8 cellular contexts compared by ENCODE assay signal in the genomic region with DNA sequence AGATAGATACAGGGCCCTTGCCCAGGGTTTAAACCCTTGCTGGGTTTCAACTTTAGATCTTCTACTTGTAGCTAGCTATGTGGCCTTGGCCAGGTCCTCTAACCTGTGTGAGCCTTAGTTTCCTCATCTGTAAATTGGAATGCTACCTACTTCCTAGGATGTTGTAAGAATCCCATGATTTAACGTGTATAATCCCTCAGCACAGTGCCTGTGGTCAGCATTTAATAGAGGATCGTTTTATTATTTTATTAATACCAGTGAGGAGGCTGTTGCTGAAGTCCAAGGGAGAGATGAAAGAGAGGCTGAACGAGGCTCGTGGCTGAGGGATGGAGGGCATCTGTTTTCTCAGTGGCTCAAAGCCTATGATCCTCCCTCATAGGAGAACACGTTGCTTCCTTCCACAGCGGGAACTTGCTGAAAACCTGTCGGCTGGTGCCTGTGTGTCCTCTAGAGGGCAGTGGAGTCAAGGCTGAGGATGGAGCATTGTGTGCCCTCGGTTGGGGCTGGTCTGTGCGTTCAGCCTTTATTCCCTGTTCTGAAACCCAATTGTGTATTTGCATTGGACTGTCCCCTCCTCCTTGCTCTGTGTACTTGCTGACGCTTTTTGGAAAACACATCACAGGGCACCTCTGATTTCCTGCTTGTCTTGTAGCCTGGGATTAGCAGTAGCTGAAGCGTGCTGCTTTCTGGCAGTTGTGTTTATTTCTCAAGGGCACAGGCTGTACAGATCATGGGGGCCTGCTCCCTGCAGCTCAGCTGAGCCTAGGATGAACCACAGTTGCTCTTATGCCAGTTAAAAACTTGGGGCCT.
DNase-seq lines count a peak whose midpoint lies in the region; ATAC-seq, FAIRE-seq and TF ChIP-seq lines count a peak whose summit lies in the region.
"Not testable (repeated sequence)": the region's sequence is repeated elsewhere in the genome, so short reads cannot be mapped to it uniquely, and the experiment has no call there.

No MANE protein-coding gene starts in this region.

- H3K9me3 Mint-ChIP-seq in activated CD4-positive, alpha-beta T cell treated with anti-CD3 and anti-CD28 coated beads, Interleukin-2, amount 10 ng/mL, durations not matched to agents 7 days and 5 days; astrocyte (ENCODE audit: unreplicated experiment): not testable (repeated sequence)

- not testable (repeated sequence) for H3K4me3 ChIP-seq in astrocyte (ENCODE audit: insufficient read depth, low read depth, low read length); pancreas; aorta (ENCODE audit: low read length in 2 of 2)

- H3K27ac ChIP-seq in astrocyte (ENCODE audit: low read depth, low read length); pancreas; aorta (ENCODE audit: low read depth in 1 of 2, low read length in 2 of 2): not testable (repeated sequence)

- not testable (repeated sequence) for H3K27ac Mint-ChIP-seq in activated CD4-positive, alpha-beta T cell treated with anti-CD3 and anti-CD28 coated beads, Interleukin-2, amount 10 ng/mL, durations not matched to agents 7 days and 5 days; astrocyte (ENCODE audit: unreplicated experiment)

- not testable (repeated sequence) for H2AFZ ChIP-seq in astrocyte (ENCODE audit: low read depth, low read length)

- peak; percentile 76 for ATAC-seq in GM18870 (IDR thresholded peaks at IDR 0.05; ENCODE audit: unreplicated experiment)
- ATAC-seq in HG03378 (IDR thresholded peaks at IDR 0.05; ENCODE audit: unreplicated experiment), result peak; percentile 75
- peak; percentile 95 for ATAC-seq in Right ventricle myocardium superior (ENCODE audit: poor library complexity)
- peak; percentile 89 to 98 (median 93) for ATAC-seq in pancreas
- peak; percentile 87 for ATAC-seq in aorta (ENCODE audit: low FRiP score)

- not testable (repeated sequence) for H3K27me3 ChIP-seq in astrocyte (ENCODE audit: insufficient read depth, low read length); pancreas; aorta (ENCODE audit: control insufficient read depth in 1 of 2, insufficient read depth in 2 of 2, low read length in 1 of 2)

- H3K4me3 Mint-ChIP-seq in activated CD4-positive, alpha-beta T cell treated with anti-CD3 and anti-CD28 coated beads, Interleukin-2, amount 10 ng/mL, durations not matched to agents 7 days and 5 days; astrocyte (ENCODE audit: unreplicated experiment): not testable (repeated sequence)

- H3K4me2 ChIP-seq in astrocyte (ENCODE audit: low read length), result not testable (repeated sequence)

- H4K20me1 ChIP-seq in astrocyte (ENCODE audit: insufficient read depth, low read length), result not testable (repeated sequence)

- not testable (repeated sequence) for H3K27me3 Mint-ChIP-seq in activated CD4-positive, alpha-beta T cell treated with anti-CD3 and anti-CD28 coated beads, Interleukin-2, amount 10 ng/mL, durations not matched to agents 7 days and 5 days; astrocyte (ENCODE audit: low read depth, unreplicated experiment)

- not testable (repeated sequence) for TF ChIP-seq POLR2A in H54 (IDR thresholded peaks at IDR 0.05; ENCODE audit: low read depth, low read length)

- whole genome bisulfite sequencing in pancreas, 2 donors, result 16 to 17% methylated on average over 4 to 7 of the region's 11 CpGs
- 10 to 19% methylated on average over 4 to 7 of the region's 11 CpGs for WGBS in aorta, 2 donors

- not testable (repeated sequence) for H3K36me3 ChIP-seq in astrocyte (ENCODE audit: insufficient read depth, low read length); pancreas; aorta (ENCODE audit: control insufficient read depth in 1 of 2, insufficient read depth in 2 of 2, low read length in 1 of 2)

- H3K9ac ChIP-seq in astrocyte (ENCODE audit: low read length), result not testable (repeated sequence)

- not testable (repeated sequence) for H3K9me3 ChIP-seq in astrocyte (ENCODE audit: insufficient read depth, low read depth, low read length); pancreas; aorta (ENCODE audit: control insufficient read depth, low read length)

- DNase-seq in H54 (ENCODE audit: insufficient read length, low spot score); astrocyte (ENCODE audit: low read depth); Right ventricle myocardium superior; aorta: not testable (repeated sequence)
- peak; percentile 49 for DNase-seq in activated CD4-positive, alpha-beta T cell treated with anti-CD3 and anti-CD28 coated beads, Interleukin-2, amount 10 ng/mL, durations not matched to agents 7 days and 5 days
- DNase-seq in pancreas, result peak in 3 of 6 donors; percentile 33 to 51 (median 34)

- H3K4me1 Mint-ChIP-seq in activated CD4-positive, alpha-beta T cell treated with anti-CD3 and anti-CD28 coated beads, Interleukin-2, amount 10 ng/mL, durations not matched to agents 7 days and 5 days; astrocyte (ENCODE audit: low read depth, unreplicated experiment): not testable (repeated sequence)

- intact Hi-C loops in Right ventricle myocardium superior (cut with DNase I); pancreas (cut with DNase I); aorta (cut with DNase I): not testable (repeated sequence)

- not testable (repeated sequence) for TF ChIP-seq CTCF in astrocyte (IDR thresholded peaks at IDR 0.05; ENCODE audit: insufficient read depth, low read depth, low read length)
- peak in 2 of 4 donors; percentile 24 to 28 for TF ChIP-seq CTCF in pancreas (IDR thresholded peaks at IDR 0.05)

- POLR2A ChIA-PET in activated CD4-positive, alpha-beta T cell treated with anti-CD3 and anti-CD28 coated beads, Interleukin-2, amount 10 ng/mL, durations not matched to agents 7 days and 5 days (lab: Charles Lee), result not testable (repeated sequence)

- not testable (repeated sequence) for H3K36me3 Mint-ChIP-seq in activated CD4-positive, alpha-beta T cell treated with anti-CD3 and anti-CD28 coated beads, Interleukin-2, amount 10 ng/mL, durations not matched to agents 7 days and 5 days (ENCODE audit: low read depth); astrocyte (ENCODE audit: low read depth, unreplicated experiment)

- CTCF ChIA-PET in activated CD4-positive, alpha-beta T cell treated with anti-CD3 and anti-CD28 coated beads, Interleukin-2, amount 10 ng/mL, durations not matched to agents 7 days and 5 days (lab: Charles Lee), result not testable (repeated sequence)

- H3K79me2 ChIP-seq in astrocyte (ENCODE audit: insufficient read depth, low read length), result not testable (repeated sequence)

- H3K4me1 ChIP-seq in astrocyte (ENCODE audit: insufficient read depth, low read length); pancreas; aorta (ENCODE audit: control insufficient read depth in 1 of 2, insufficient read depth in 2 of 2, low read length in 2 of 2): not testable (repeated sequence)

- peak; percentile 61 for FAIRE-seq in H54 (lab: Jason Lieb, UNC)
- peak; percentile 63 for FAIRE-seq in astrocyte (lab: Jason Lieb, UNC)
- FAIRE-seq in pancreas (lab: Jason Lieb, UNC), result peak; percentile 47
